Comparison of ENCODE assay signal across 1 cellular context in genomic region chr5:22928821-22929482, GRCh38.
TF ChIP-seq lines count a peak whose summit lies in the region.

No MANE protein-coding gene starts in this region.

TF ChIP-seq in HepG2, 621 proteins besides CTCF, POLR2A, EP300 and RAD21:
- TF ChIP-seq SMAD1 (CRISPR knock-in tag; IDR thresholded peaks at IDR 0.05; ENCODE audit: borderline replicate concordance, low read depth) (no peak), EHMT2 (IDR thresholded peaks at IDR 0.05; ENCODE audit: borderline replicate concordance, low read depth, low read length) (no peak)
